28 cellular contexts compared by ENCODE assay signal in genomic region chr4:14434916-14435315, GRCh38.
DNase-seq lines count a peak whose midpoint lies in the region; ATAC-seq and TF ChIP-seq lines count a peak whose summit lies in the region.
"Had no signal": no experiment of that assay in that cellular context is flagged by ENCODE, and none has a peak within 500 bp of the region (broad histone marks: within the 10 kb centered on the region; RNA-seq: fewer than 3 reads in every experiment).

No MANE protein-coding gene starts in this region.

- 44 to 85% (median 64%) methylated on average over 2 to 3 of the region's 3 CpGs for WGBS in heart left ventricle, 4 donors

- no peak for TF ChIP-seq CTCF in heart left ventricle (IDR thresholded peaks at IDR 0.05)

- no peaks in the 10 kb centered on the region for H3K36me3 ChIP-seq in heart left ventricle
- H3K36me3 ChIP-seq: BLaER1 treated with 17β-estradiol and CSF1 and Interleukin-3, amounts not matched to agents 10 nM and 100 nM; SJSA1 had no signal

- ATAC-seq in HG03025 (IDR thresholded peaks at IDR 0.05; ENCODE audit: low FRiP score, unreplicated experiment), result no peak
- ATAC-seq in heart left ventricle, result no peak
- ATAC-seq: GM12878, HCT116, K562 had no signal

- H3K9me3 ChIP-seq in heart left ventricle, result no peaks in the 10 kb centered on the region
- H3K9me3 ChIP-seq: BLaER1 treated with 17β-estradiol and CSF1 and Interleukin-3, amounts not matched to agents 10 nM and 100 nM; SJSA1 had no signal

- H3K27ac ChIP-seq in heart left ventricle, result no peak overlapping the region
- H3K27ac ChIP-seq: BLaER1 treated with 17β-estradiol and CSF1 and Interleukin-3, amounts not matched to agents 10 nM and 100 nM; PC-9; SJSA1 had no signal

- no peak overlapping the region for H3K4me3 ChIP-seq in heart left ventricle
- H3K4me3 ChIP-seq: BLaER1 treated with 17β-estradiol and CSF1 and Interleukin-3, amounts not matched to agents 10 nM and 100 nM; GM12878; K562; PC-9; SJSA1 had no signal

- no peaks in the 10 kb centered on the region for H3K27me3 ChIP-seq in heart left ventricle
- H3K27me3 ChIP-seq: BLaER1 treated with 17β-estradiol and CSF1 and Interleukin-3, amounts not matched to agents 10 nM and 100 nM; SJSA1 had no signal

- H3K4me1 ChIP-seq in heart left ventricle, result peaks cover 0 to 9% (median 0%) of the 10 kb centered on the region in 12 donors
- H3K4me1 ChIP-seq: BLaER1 treated with 17β-estradiol and CSF1 and Interleukin-3, amounts not matched to agents 10 nM and 100 nM; SJSA1 had no signal

- DNase-seq in EH (ENCODE audit: low read depth) (peak; percentile 9), amniotic epithelial cell (ENCODE audit: low read depth) (peak; percentile 44), foreskin melanocyte (peak; percentile 28), stromal cell of bone marrow (ENCODE audit: low read depth) (peak; percentile 28), heart left ventricle (no peak), inferior parietal cortex (ENCODE audit: extremely low spot score) (no peak)
- DNase-seq: AML-193; CD4-positive, alpha-beta T cell; COR-L47; DMS53; GDM1; Kasumi-1; MV-4-11; NCI-H1105 treated with DMSO at 0.1 percent for 48 hours; NCI-H146; NCI-H1930; NCI-H2107; NCI-H446 treated with DMSO at 0.1 percent for 48 hours; NCI-H526; NCI-H82; PC-9; Right ventricle myocardium superior had no signal

- intact Hi-C loops in heart left ventricle (cut with DNase I), result no loop called here

- no peak for TF ChIP-seq POLR2A in heart left ventricle (IDR thresholded peaks at IDR 0.05)

Comparison
In these comparisons a context has a peak if more than half of its experiments do, and no peak if none do; other contexts are left out.
1. DNase-seq: peak in EH (single experiment), amniotic epithelial cell (single experiment), foreskin melanocyte (single experiment) and stromal cell of bone marrow (single experiment); none in heart left ventricle (0 of 5) and inferior parietal cortex (single experiment).